1 cellular context compared by ENCODE assay signal in genomic region chr3:187802203-187802927, GRCh38.
A peak's percentile ranks its signal among the peaks of the same experiment; 100 is the strongest.
TF ChIP-seq lines count a peak whose summit lies in the region.

No MANE protein-coding gene starts in this region.

TF ChIP-seq in GM12878, 131 proteins besides CTCF, POLR2A, EP300 and RAD21:
- TF ChIP-seq MEF2B (IDR thresholded peaks at IDR 0.05; ENCODE audit: partially characterized antibody, poor library complexity, severe bottlenecking) (no peak), SMARCA5 (IDR thresholded peaks at IDR 0.05) (peak; percentile 70; the same call in 1 of the 2 replicates)
